8 cellular contexts compared by ENCODE assay signal in the genomic region with DNA sequence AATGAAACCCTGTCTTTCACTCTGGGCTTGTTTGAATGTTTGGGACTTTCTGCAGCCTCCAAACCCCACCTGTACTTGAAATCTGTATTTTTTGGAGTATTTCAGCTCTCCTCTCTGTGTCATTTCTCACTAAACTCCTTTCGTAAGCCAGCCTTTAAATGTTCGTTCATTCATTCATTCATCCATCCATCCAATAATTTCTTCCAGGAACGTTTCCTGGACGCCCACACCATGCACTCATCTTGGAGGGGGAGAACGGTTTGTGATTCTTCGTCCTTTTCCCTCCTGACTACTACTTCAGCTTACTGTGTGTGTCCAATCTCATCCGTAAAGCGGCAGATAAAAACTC. TPM values are rescaled to one million over a fixed set of nuclear protein-coding genes. Genes with fewer than 3 reads are reported as not detected.
DNase-seq lines count a peak whose midpoint lies in the region; TF ChIP-seq lines count a peak whose summit lies in the region.

No MANE protein-coding gene starts in this region.

- DNase-seq in activated CD4-positive, alpha-beta T cell treated with anti-CD3 and anti-CD28 coated beads, Interleukin-2, amount 10 ng/mL, durations not matched to agents 24 days and 14 days = no peak
- DNase-seq in activated CD4-positive, alpha-beta T cell treated with anti-CD3 and anti-CD28 coated beads for 48 hours = no peak
- no peak for DNase-seq in NCI-H510A (lab: John Stamatoyannopoulos, UW)
- no peak for DNase-seq in NCI-H510A treated with DMSO at 0.1 percent for 48 hours (lab: John Stamatoyannopoulos, UW)
- no peak for DNase-seq in GM19240 (ENCODE audit: insufficient read length, low spot score)

- peak overlapping the region; percentile 84 for H3K4me3 Mint-ChIP-seq in activated CD4-positive, alpha-beta T cell treated with anti-CD3 and anti-CD28 coated beads, Interleukin-2, amount 10 ng/mL, durations not matched to agents 24 days and 14 days

- peak overlapping the region; percentile 58; the same call in 1 of the 2 replicates for H3K9ac ChIP-seq in iPS-20b (ENCODE audit: low read depth, low read length)
- H3K9ac ChIP-seq in subcutaneous abdominal adipose tissue (ENCODE audit: low read length in 5 of 5) = peak overlapping the region in 3 of 5 donors; percentile 25 to 72 (median 35)

- H3K27me3 ChIP-seq in iPS-20b (ENCODE audit: insufficient read depth, low read length) = peaks cover 13% of the 10 kb centered on the region
- H3K27me3 ChIP-seq in subcutaneous abdominal adipose tissue (ENCODE audit: control insufficient read depth in 5 of 5, insufficient read depth in 4 of 5, low read length in 5 of 5) = peaks cover 0 to 2% (median 0%) of the 10 kb centered on the region in 5 donors

- no peak for TF ChIP-seq CTCF in VCaP (conservative IDR thresholded peaks at IDR 0.05)

- no peaks in the 10 kb centered on the region for H3K9me3 Mint-ChIP-seq in activated CD4-positive, alpha-beta T cell treated with anti-CD3 and anti-CD28 coated beads, Interleukin-2, amount 10 ng/mL, durations not matched to agents 24 days and 14 days

- no peaks in the 10 kb centered on the region for H3K27me3 Mint-ChIP-seq in activated CD4-positive, alpha-beta T cell treated with anti-CD3 and anti-CD28 coated beads, Interleukin-2, amount 10 ng/mL, durations not matched to agents 24 days and 14 days

- peak overlapping the region; percentile 9 for H3K27ac Mint-ChIP-seq in activated CD4-positive, alpha-beta T cell treated with anti-CD3 and anti-CD28 coated beads, Interleukin-2, amount 10 ng/mL, durations not matched to agents 24 days and 14 days

- H3K36me3 ChIP-seq in iPS-20b (ENCODE audit: insufficient read depth, low read depth, low read length) (no peaks in the 10 kb centered on the region), subcutaneous abdominal adipose tissue (ENCODE audit: control insufficient read depth in 5 of 5, insufficient read depth in 5 of 5, low read length in 5 of 5) (no peaks in the 10 kb centered on the region)

- H3K4me1 ChIP-seq in iPS-20b (ENCODE audit: insufficient read depth, low read length) (peaks cover 16% of the 10 kb centered on the region; the same call in 1 of the 2 replicates), subcutaneous abdominal adipose tissue (ENCODE audit: control insufficient read depth in 5 of 5, insufficient read depth in 5 of 5, low read length in 5 of 5) (peaks cover 7 to 28% (median 22%) of the 10 kb centered on the region in 5 donors)

- H3K27ac ChIP-seq in VCaP = peak overlapping the region; percentile 94
- no peak overlapping the region for H3K27ac ChIP-seq in iPS-20b (ENCODE audit: low read length)
- H3K27ac ChIP-seq in subcutaneous abdominal adipose tissue (ENCODE audit: low read depth, low read length) = peak overlapping the region; percentile 57

- H3K36me3 Mint-ChIP-seq in activated CD4-positive, alpha-beta T cell treated with anti-CD3 and anti-CD28 coated beads, Interleukin-2, amount 10 ng/mL, durations not matched to agents 24 days and 14 days (ENCODE audit: low read depth) = peaks cover 3% of the 10 kb centered on the region

- H3K4me1 Mint-ChIP-seq in activated CD4-positive, alpha-beta T cell treated with anti-CD3 and anti-CD28 coated beads, Interleukin-2, amount 10 ng/mL, durations not matched to agents 24 days and 14 days = peaks cover 30% of the 10 kb centered on the region

- intact Hi-C loops in activated CD4-positive, alpha-beta T cell treated with anti-CD3 and anti-CD28 coated beads, Interleukin-2, amount 10 ng/mL, durations not matched to agents 24 days and 14 days (cut with micrococcal nuclease) = no loop called here

- peak overlapping the region; percentile 54; the same call in 1 of the 2 replicates for H3K4me3 ChIP-seq in iPS-20b (ENCODE audit: low read length)
- peak overlapping the region; percentile 46 to 77 (median 69) for H3K4me3 ChIP-seq in subcutaneous abdominal adipose tissue (ENCODE audit: low read depth in 1 of 5, low read length in 5 of 5)

- H3K9me3 ChIP-seq in iPS-20b (ENCODE audit: insufficient read depth, low read depth, low read length) (no peaks in the 10 kb centered on the region), subcutaneous abdominal adipose tissue (ENCODE audit: control insufficient read depth in 5 of 5, low read length in 5 of 5) (no peaks in the 10 kb centered on the region)

RNA-seq across cellular contexts. Expression of a gene that starts 0.6 kb away (rescaled TPM):
- total RNA-seq in activated CD4-positive, alpha-beta T cell treated with anti-CD3 and anti-CD28 coated beads, Interleukin-2, amount 10 ng/mL, durations not matched to agents 24 days and 14 days = 9.0 and 9.8 TPM in 2 replicates
